Comparison of ENCODE assay signal across 37 cellular contexts in the genomic region with DNA sequence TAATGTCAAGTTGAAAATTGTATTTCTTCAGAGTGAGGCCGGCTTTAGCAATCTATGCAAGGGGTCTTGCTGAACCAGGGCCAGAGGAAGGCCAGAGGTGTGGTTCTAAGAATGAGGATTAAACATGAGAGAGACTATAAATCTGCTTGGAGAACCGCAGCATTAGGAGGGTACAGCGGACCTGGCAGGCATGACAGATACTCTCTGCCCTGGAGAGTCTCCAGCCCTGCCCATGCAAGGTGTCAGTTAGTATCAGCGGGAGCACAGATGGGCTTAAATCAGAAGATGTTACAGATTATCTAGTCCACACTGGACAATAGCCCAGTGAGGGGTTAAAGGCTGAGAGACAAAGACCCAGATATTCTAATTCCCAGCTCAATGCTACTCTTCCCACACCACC. TPM values are rescaled to one million over a fixed set of nuclear protein-coding genes. Genes with fewer than 3 reads are reported as not detected.
"Had no signal": no experiment of that assay in that cellular context is flagged by ENCODE, and none has a peak within 500 bp of the region (broad histone marks: within the 10 kb centered on the region; RNA-seq: fewer than 3 reads in every experiment).

No MANE protein-coding gene starts in this region.

- H3K36me3 ChIP-seq: ascending aorta, cardiac muscle cell had no signal

- H3K27me3 Mint-ChIP-seq: activated CD4-positive, alpha-beta memory T cell treated with anti-CD3 and anti-CD28 coated beads, Interleukin-2, amount 10 ng/mL, durations not matched to agents 7 days and 5 days; activated CD4-positive, alpha-beta T cell treated with anti-CD3 and anti-CD28 coated beads, Interleukin-2, amount 10 ng/mL, durations not matched to agents 7 days and 5 days; activated naive CD4-positive, alpha-beta T cell treated with anti-CD3 and anti-CD28 coated beads, Interleukin-2, amount 50 U/mL, for 24 hours; activated naive CD8-positive, alpha-beta T cell treated with anti-CD3 and anti-CD28 coated beads, Interleukin-2, amount 10 ng/mL, durations not matched to agents 7 days and 5 days; brain had no signal

- H3K4me3 ChIP-seq: ascending aorta, cardiac muscle cell had no signal

- H3K4me1 Mint-ChIP-seq: activated B cell treated with CpG ODN at 0.5 μM for 24 hours; activated CD4-positive, alpha-beta memory T cell treated with anti-CD3 and anti-CD28 coated beads, Interleukin-2, amount 10 ng/mL, durations not matched to agents 7 days and 5 days; activated CD4-positive, alpha-beta T cell treated with anti-CD3 and anti-CD28 coated beads for 36 hours; activated CD4-positive, alpha-beta T cell treated with anti-CD3 and anti-CD28 coated beads, Interleukin-2, amount 10 ng/mL, durations not matched to agents 7 days and 5 days; activated CD8-positive, alpha-beta memory T cell treated with anti-CD3 and anti-CD28 coated beads, Interleukin-2, amount 10 ng/mL, durations not matched to agents 7 days and 5 days; activated naive CD4-positive, alpha-beta T cell treated with anti-CD3 and anti-CD28 coated beads, Interleukin-2, amount 10 ng/mL, durations not matched to agents 7 days and 5 days; activated naive CD4-positive, alpha-beta T cell treated with anti-CD3 and anti-CD28 coated beads, Interleukin-2, amount 50 U/mL, for 24 hours; activated naive CD8-positive, alpha-beta T cell treated with anti-CD3 and anti-CD28 coated beads, Interleukin-2, amount 10 ng/mL, durations not matched to agents 7 days and 5 days; activated naive CD8-positive, alpha-beta T cell treated with anti-CD3 and anti-CD28 coated beads, Interleukin-2, amount 50 U/mL, for 24 hours; central memory CD8-positive, alpha-beta T cell had no signal

- H3K36me3 Mint-ChIP-seq: activated CD8-positive, alpha-beta memory T cell treated with anti-CD3 and anti-CD28 coated beads, Interleukin-2, amount 10 ng/mL, durations not matched to agents 7 days and 5 days; activated naive CD4-positive, alpha-beta T cell treated with anti-CD3 and anti-CD28 coated beads, Interleukin-2, amount 10 ng/mL, durations not matched to agents 7 days and 5 days; activated naive CD4-positive, alpha-beta T cell treated with anti-CD3 and anti-CD28 coated beads, Interleukin-2, amount 50 U/mL, for 24 hours; activated naive CD8-positive, alpha-beta T cell; activated naive CD8-positive, alpha-beta T cell treated with anti-CD3 and anti-CD28 coated beads, Interleukin-2, amount 10 ng/mL, durations not matched to agents 7 days and 5 days; brain had no signal

- H3K27me3 ChIP-seq: ascending aorta, cardiac muscle cell had no signal

- H3K27ac ChIP-seq: ascending aorta had no signal

- DNase-seq: activated B cell treated with CpG ODN at 0.5 μM for 24 hours; activated CD4-positive, alpha-beta memory T cell treated with anti-CD3 and anti-CD28 coated beads, Interleukin-2, amount 10 ng/mL, durations not matched to agents 7 days and 5 days; activated CD4-positive, alpha-beta T cell treated with anti-CD3 and anti-CD28 coated beads for 1 hour; activated CD4-positive, alpha-beta T cell treated with anti-CD3 and anti-CD28 coated beads for 36 hours; activated CD4-positive, alpha-beta T cell treated with anti-CD3 and anti-CD28 coated beads for 48 hours; activated CD4-positive, alpha-beta T cell treated with anti-CD3 and anti-CD28 coated beads, Interleukin-2, amount 10 ng/mL, durations not matched to agents 7 days and 5 days; activated CD4-positive, alpha-beta T cell treated with anti-CD3 and anti-CD28 coated beads, Interleukin-2, amount 50 U/mL, for 48 hours; activated CD8-positive, alpha-beta memory T cell treated with anti-CD3 and anti-CD28 coated beads for 24 hours; activated CD8-positive, alpha-beta memory T cell treated with anti-CD3 and anti-CD28 coated beads, Interleukin-2, amount 10 ng/mL, durations not matched to agents 7 days and 5 days; activated CD8-positive, alpha-beta memory T cell treated with anti-CD3 and anti-CD28 coated beads, Interleukin-2, amount 50 U/mL, for 48 hours; activated CD8-positive, alpha-beta T cell treated with anti-CD3 and anti-CD28 coated beads, Interleukin-2, amount 10 ng/mL, durations not matched to agents 7 days and 5 days; activated effector memory CD4-positive, alpha-beta T cell treated with Interleukin-2 at 50 U/mL for 16 hours; activated gamma-delta T cell; activated naive CD4-positive, alpha-beta T cell treated with anti-CD3 and anti-CD28 coated beads, Interleukin-2, amount 10 ng/mL, durations not matched to agents 7 days and 5 days; activated naive CD4-positive, alpha-beta T cell treated with Interleukin-2 at 50 U/mL for 16 hours; activated naive CD8-positive, alpha-beta T cell treated with anti-CD3 and anti-CD28 coated beads, Interleukin-2, amount 10 ng/mL, durations not matched to agents 7 days and 5 days; activated naive CD8-positive, alpha-beta T cell treated with anti-CD3 and anti-CD28 coated beads, Interleukin-2, amount 50 U/mL, for 24 hours; activated T-cell treated with anti-CD3 and anti-CD28 coated beads, Interleukin-2, amount 50 U/mL, for 24 hours; activated T-cell treated with anti-CD3 and anti-CD28 coated beads, Interleukin-2, amount 50 U/mL, for 48 hours; amygdala; anterior cingulate cortex; caudate nucleus; cerebellar nuclear complex; SW 1271; T-helper 1 cell; T-helper 2 cell; T-helper 9 cell had no signal

- H3K9me3 Mint-ChIP-seq: activated B cell treated with CpG ODN at 0.5 μM for 24 hours; activated CD4-positive, alpha-beta memory T cell treated with anti-CD3 and anti-CD28 coated beads, Interleukin-2, amount 10 ng/mL, durations not matched to agents 7 days and 5 days; activated CD4-positive, alpha-beta T cell treated with anti-CD3 and anti-CD28 coated beads, Interleukin-2, amount 10 ng/mL, durations not matched to agents 7 days and 5 days; activated naive CD4-positive, alpha-beta T cell treated with anti-CD3 and anti-CD28 coated beads, Interleukin-2, amount 10 ng/mL, durations not matched to agents 7 days and 5 days; activated naive CD4-positive, alpha-beta T cell treated with anti-CD3 and anti-CD28 coated beads, Interleukin-2, amount 50 U/mL, for 24 hours; activated naive CD8-positive, alpha-beta T cell treated with anti-CD3 and anti-CD28 coated beads, Interleukin-2, amount 10 ng/mL, durations not matched to agents 7 days and 5 days; activated naive CD8-positive, alpha-beta T cell treated with anti-CD3 and anti-CD28 coated beads, Interleukin-2, amount 50 U/mL, for 24 hours; activated T-cell treated with anti-CD3 and anti-CD28 coated beads, Interleukin-2, amount 50 U/mL, for 24 hours; activated T-helper 2 cell treated with anti-CD3 and anti-CD28 coated beads, Interferon-gamma antibody, Interleukin-2, Interleukin-4, amounts not matched to agents 10 μg/mL and 5 μg/mL and 100 μg/mL, durations not matched to agents 14 hours and 24 hours and 36 hours; brain; central memory CD8-positive, alpha-beta T cell; T-helper 1 cell treated with Interleukin-12 subunit alpha and Interleukin-12 subunit beta and Interleukin-4 antibody, amounts not matched to agents 30 μg/mL and 1 μg/mL, for 36 hours; T-helper 2 cell treated with Interferon-gamma antibody and Interleukin-4, amounts not matched to agents 5 μg/mL and 100 μg/mL, for 36 hours had no signal

- H3K9me3 ChIP-seq: ascending aorta had no signal

- H3K4me3 Mint-ChIP-seq: activated B cell treated with CpG ODN at 0.5 μM for 24 hours; activated CD4-positive, alpha-beta memory T cell treated with anti-CD3 and anti-CD28 coated beads, Interleukin-2, amount 10 ng/mL, durations not matched to agents 7 days and 5 days; activated CD4-positive, alpha-beta T cell treated with anti-CD3 and anti-CD28 coated beads for 36 hours; activated CD4-positive, alpha-beta T cell treated with anti-CD3 and anti-CD28 coated beads, Interleukin-2, amount 10 ng/mL, durations not matched to agents 7 days and 5 days; activated CD8-positive, alpha-beta memory T cell treated with anti-CD3 and anti-CD28 coated beads, Interleukin-2, amount 10 ng/mL, durations not matched to agents 7 days and 5 days; activated CD8-positive, alpha-beta T cell treated with anti-CD3 and anti-CD28 coated beads, Interleukin-2, amount 10 ng/mL, durations not matched to agents 7 days and 5 days; activated naive CD4-positive, alpha-beta T cell treated with anti-CD3 and anti-CD28 coated beads, Interleukin-2, amount 10 ng/mL, durations not matched to agents 7 days and 5 days; activated naive CD4-positive, alpha-beta T cell treated with anti-CD3 and anti-CD28 coated beads, Interleukin-2, amount 50 U/mL, for 24 hours; activated naive CD8-positive, alpha-beta T cell; activated naive CD8-positive, alpha-beta T cell treated with anti-CD3 and anti-CD28 coated beads, Interleukin-2, amount 10 ng/mL, durations not matched to agents 7 days and 5 days; activated naive CD8-positive, alpha-beta T cell treated with anti-CD3 and anti-CD28 coated beads, Interleukin-2, amount 50 U/mL, for 24 hours; activated T-cell treated with anti-CD3 and anti-CD28 coated beads, Interleukin-2, amount 50 U/mL, for 24 hours; brain; central memory CD8-positive, alpha-beta T cell; T-helper 1 cell treated with Interleukin-12 subunit alpha and Interleukin-12 subunit beta and Interleukin-4 antibody, amounts not matched to agents 30 μg/mL and 1 μg/mL, for 36 hours; T-helper 2 cell treated with Interferon-gamma antibody and Interleukin-4, amounts not matched to agents 5 μg/mL and 100 μg/mL, for 36 hours had no signal

- ATAC-seq: activated CD4-positive, alpha-beta T cell treated with anti-CD3 and anti-CD28 coated beads for 36 hours; activated CD4-positive, CD25-positive, alpha-beta regulatory T cell treated with anti-CD3 and anti-CD28 coated beads, Interleukin-2, amount 50 U/mL, for 24 hours; activated CD8-positive, alpha-beta memory T cell treated with anti-CD3 and anti-CD28 coated beads, Interleukin-2, amount 10 ng/mL, durations not matched to agents 7 days and 5 days; activated CD8-positive, alpha-beta T cell treated with anti-CD3 and anti-CD28 coated beads, Interleukin-2, amount 10 ng/mL, durations not matched to agents 7 days and 5 days; activated naive CD8-positive, alpha-beta T cell treated with anti-CD3 and anti-CD28 coated beads, Interleukin-2, amount 50 U/mL, for 24 hours had no signal

- H3K27ac Mint-ChIP-seq: activated B cell treated with CpG ODN at 0.5 μM for 24 hours; activated CD4-positive, alpha-beta memory T cell treated with anti-CD3 and anti-CD28 coated beads, Interleukin-2, amount 10 ng/mL, durations not matched to agents 7 days and 5 days; activated CD4-positive, alpha-beta T cell treated with anti-CD3 and anti-CD28 coated beads for 36 hours; activated CD4-positive, alpha-beta T cell treated with anti-CD3 and anti-CD28 coated beads, Interleukin-2, amount 10 ng/mL, durations not matched to agents 7 days and 5 days; activated CD8-positive, alpha-beta memory T cell treated with anti-CD3 and anti-CD28 coated beads, Interleukin-2, amount 10 ng/mL, durations not matched to agents 7 days and 5 days; activated CD8-positive, alpha-beta T cell treated with anti-CD3 and anti-CD28 coated beads, Interleukin-2, amount 10 ng/mL, durations not matched to agents 7 days and 5 days; activated naive CD4-positive, alpha-beta T cell treated with anti-CD3 and anti-CD28 coated beads, Interleukin-2, amount 10 ng/mL, durations not matched to agents 7 days and 5 days; activated naive CD4-positive, alpha-beta T cell treated with anti-CD3 and anti-CD28 coated beads, Interleukin-2, amount 50 U/mL, for 24 hours; activated naive CD8-positive, alpha-beta T cell; activated naive CD8-positive, alpha-beta T cell treated with anti-CD3 and anti-CD28 coated beads, Interleukin-2, amount 10 ng/mL, durations not matched to agents 7 days and 5 days; activated naive CD8-positive, alpha-beta T cell treated with anti-CD3 and anti-CD28 coated beads, Interleukin-2, amount 50 U/mL, for 24 hours; activated T-cell treated with anti-CD3 and anti-CD28 coated beads, Interleukin-2, amount 50 U/mL, for 24 hours; activated T-helper 2 cell treated with anti-CD3 and anti-CD28 coated beads, Interferon-gamma antibody, Interleukin-2, Interleukin-4, amounts not matched to agents 10 μg/mL and 5 μg/mL and 100 μg/mL, durations not matched to agents 14 hours and 24 hours and 36 hours; T-helper 1 cell treated with Interleukin-12 subunit alpha and Interleukin-12 subunit beta and Interleukin-4 antibody, amounts not matched to agents 30 μg/mL and 1 μg/mL, for 36 hours; T-helper 2 cell treated with Interferon-gamma antibody and Interleukin-4, amounts not matched to agents 5 μg/mL and 100 μg/mL, for 36 hours had no signal

RNA-seq across cellular contexts. Expression of gene GPX3, which starts 11.5 kb away (rescaled TPM):
- total RNA-seq: activated CD4-positive, alpha-beta memory T cell treated with anti-CD3 and anti-CD28 coated beads, Interleukin-2, amount 10 ng/mL, durations not matched to agents 7 days and 5 days; activated CD4-positive, alpha-beta T cell treated with anti-CD3 and anti-CD28 coated beads for 36 hours; activated CD4-positive, alpha-beta T cell treated with anti-CD3 and anti-CD28 coated beads, Interleukin-2, amount 10 ng/mL, durations not matched to agents 7 days and 5 days; activated CD8-positive, alpha-beta memory T cell treated with anti-CD3 and anti-CD28 coated beads, Interleukin-2, amount 10 ng/mL, durations not matched to agents 7 days and 5 days; activated CD8-positive, alpha-beta T cell treated with anti-CD3 and anti-CD28 coated beads, Interleukin-2, amount 10 ng/mL, durations not matched to agents 7 days and 5 days; activated naive CD8-positive, alpha-beta T cell treated with anti-CD3 and anti-CD28 coated beads, Interleukin-2, amount 10 ng/mL, durations not matched to agents 7 days and 5 days; activated T-helper 2 cell treated with anti-CD3 and anti-CD28 coated beads, Interferon-gamma antibody, Interleukin-2, Interleukin-4, amounts not matched to agents 10 μg/mL and 5 μg/mL and 100 μg/mL, durations not matched to agents 14 hours and 24 hours and 36 hours had no signal
